Comparison of ENCODE assay signal across 31 cellular contexts in genomic region chr6:167979436-167980090, GRCh38. TPM values are rescaled to one million over a fixed set of nuclear protein-coding genes. Genes with fewer than 3 reads are reported as not detected.
"Had no signal": no experiment of that assay in that cellular context is flagged by ENCODE, and none has a peak within 500 bp of the region (broad histone marks: within the 10 kb centered on the region; RNA-seq: fewer than 3 reads in every experiment).

No MANE protein-coding gene starts in this region.

- H3K9me3 Mint-ChIP-seq: activated CD4-positive, alpha-beta memory T cell treated with anti-CD3 and anti-CD28 coated beads for 36 hours; activated CD4-positive, alpha-beta T cell treated with anti-CD3 and anti-CD28 coated beads, Interleukin-2, amount 10 ng/mL, durations not matched to agents 7 days and 5 days; activated naive CD4-positive, alpha-beta T cell treated with anti-CD3 and anti-CD28 coated beads, Interleukin-2, amount 50 U/mL, for 72 hours; activated naive CD8-positive, alpha-beta T cell treated with anti-CD3 and anti-CD28 coated beads, Interleukin-2, amount 50 U/mL, for 24 hours; activated T-cell treated with anti-CD3 and anti-CD28 coated beads, Interleukin-2, amount 50 U/mL, for 4 hours; T-cell had no signal

- H3K36me3 ChIP-seq: ascending aorta, MG63 had no signal

- H3K27me3 ChIP-seq: ascending aorta, body of pancreas, MG63 had no signal

- H3K27me3 Mint-ChIP-seq: activated CD4-positive, alpha-beta memory T cell treated with anti-CD3 and anti-CD28 coated beads for 36 hours; activated CD4-positive, alpha-beta T cell treated with anti-CD3 and anti-CD28 coated beads, Interleukin-2, amount 10 ng/mL, durations not matched to agents 7 days and 5 days; T-cell had no signal

- H3K4me3 Mint-ChIP-seq: activated CD4-positive, alpha-beta memory T cell treated with anti-CD3 and anti-CD28 coated beads for 36 hours; activated CD4-positive, alpha-beta T cell treated with anti-CD3 and anti-CD28 coated beads, Interleukin-2, amount 10 ng/mL, durations not matched to agents 7 days and 5 days; activated naive CD8-positive, alpha-beta T cell treated with anti-CD3 and anti-CD28 coated beads, Interleukin-2, amount 50 U/mL, for 24 hours; activated T-cell treated with anti-CD3 and anti-CD28 coated beads, Interleukin-2, amount 50 U/mL, for 4 hours; T-cell had no signal

- H3K4me3 ChIP-seq: ascending aorta, body of pancreas, MG63, SK-N-MC had no signal

- H3K36me3 Mint-ChIP-seq: activated CD4-positive, alpha-beta memory T cell treated with anti-CD3 and anti-CD28 coated beads for 36 hours; activated naive CD4-positive, alpha-beta T cell treated with anti-CD3 and anti-CD28 coated beads, Interleukin-2, amount 50 U/mL, for 72 hours; T-cell had no signal

- H3K9me3 ChIP-seq: ascending aorta, body of pancreas, MG63 had no signal

- H3K4me1 ChIP-seq: ascending aorta had no signal

- H3K27ac ChIP-seq: ascending aorta, body of pancreas, KMS-11, SK-N-MC, VCaP had no signal

- DNase-seq: activated CD4-positive, alpha-beta memory T cell treated with anti-CD3 and anti-CD28 coated beads for 36 hours; activated CD4-positive, alpha-beta T cell treated with anti-CD3 and anti-CD28 coated beads, Interleukin-2, amount 10 ng/mL, durations not matched to agents 7 days and 5 days; activated CD4-positive, CD25-positive, alpha-beta regulatory T cell; activated CD8-positive, alpha-beta memory T cell treated with anti-CD3 and anti-CD28 coated beads for 24 hours; activated effector memory CD4-positive, alpha-beta T cell treated with anti-CD3 and anti-CD28 coated beads, Interleukin-2, amount 50 U/mL, for 16 hours; activated naive CD4-positive, alpha-beta T cell treated with Interleukin-2 at 50 U/mL for 16 hours; activated naive CD8-positive, alpha-beta T cell treated with anti-CD3 and anti-CD28 coated beads, Interleukin-2, amount 50 U/mL, for 24 hours; activated T-cell treated with anti-CD3 and anti-CD28 coated beads, Interleukin-2, amount 50 U/mL, for 4 hours; amniotic stem cell; body of pancreas; MG63; MV-4-11; NCI-H1092 treated with DMSO at 0.1 percent for 48 hours; NCI-H1417 treated with DMSO at 0.1 percent for 48 hours; NCI-H1694; NCI-H2029 treated with DMSO at 0.1 percent for 48 hours; NCI-H345; NCI-H510A; NCI-H526 treated with DMSO at 0.1 percent for 48 hours; NCI-H82; RPMI8226; T-cell; T-helper 2 cell; T1000 had no signal

- H3K27ac Mint-ChIP-seq: activated CD4-positive, alpha-beta memory T cell treated with anti-CD3 and anti-CD28 coated beads for 36 hours; activated CD4-positive, alpha-beta T cell treated with anti-CD3 and anti-CD28 coated beads, Interleukin-2, amount 10 ng/mL, durations not matched to agents 7 days and 5 days; activated naive CD4-positive, alpha-beta T cell treated with anti-CD3 and anti-CD28 coated beads, Interleukin-2, amount 50 U/mL, for 72 hours; activated naive CD8-positive, alpha-beta T cell treated with anti-CD3 and anti-CD28 coated beads, Interleukin-2, amount 50 U/mL, for 24 hours; T-cell had no signal

- H3K4me1 Mint-ChIP-seq: activated CD4-positive, alpha-beta T cell treated with anti-CD3 and anti-CD28 coated beads, Interleukin-2, amount 10 ng/mL, durations not matched to agents 7 days and 5 days; activated naive CD8-positive, alpha-beta T cell treated with anti-CD3 and anti-CD28 coated beads, Interleukin-2, amount 50 U/mL, for 24 hours; T-cell had no signal

- ATAC-seq: activated naive CD4-positive, alpha-beta T cell treated with anti-CD3 and anti-CD28 coated beads, Interleukin-2, amount 50 U/mL, for 72 hours; activated naive CD8-positive, alpha-beta T cell treated with anti-CD3 and anti-CD28 coated beads, Interleukin-2, amount 50 U/mL, for 24 hours; activated T-cell treated with anti-CD3 and anti-CD28 coated beads, Interleukin-2, amount 50 U/mL, for 4 hours; body of pancreas; Right ventricle myocardium inferior; T-cell had no signal

RNA-seq across cellular contexts. Expression of gene KIF25, which starts 17.9 kb away (rescaled TPM):
- total RNA-seq: activated CD4-positive, alpha-beta memory T cell treated with anti-CD3 and anti-CD28 coated beads for 36 hours; activated CD4-positive, alpha-beta T cell treated with anti-CD3 and anti-CD28 coated beads, Interleukin-2, amount 10 ng/mL, durations not matched to agents 7 days and 5 days; activated naive CD4-positive, alpha-beta T cell treated with anti-CD3 and anti-CD28 coated beads, Interleukin-2, amount 50 U/mL, for 72 hours; activated T-cell treated with anti-CD3 and anti-CD28 coated beads, Interleukin-2, amount 50 U/mL, for 4 hours; ascending aorta; OCI-LY7; Right ventricle myocardium inferior; T-cell had no signal
